ENCODE assay signal across 2 cellular contexts in genomic region chr6:36970892-36971842, GRCh38.
TF ChIP-seq lines count a peak whose summit lies in the region.

No MANE protein-coding gene starts in this region.

TF ChIP-seq in GM23338, 12 proteins besides CTCF, POLR2A, EP300 and RAD21:
- TF ChIP-seq ZNF331 (CRISPR knock-in tag; IDR thresholded peaks at IDR 0.05; ENCODE audit: low read depth), result no peak
- no peak for TF ChIP-seq EZH2 (IDR thresholded peaks at IDR 0.05; ENCODE audit: low read depth, unreplicated experiment)
- no peak for TF ChIP-seq STAT1 (IDR thresholded peaks at IDR 0.05; ENCODE audit: unreplicated experiment)
- no peak for TF ChIP-seq CREB1 (CRISPR knock-in tag; IDR thresholded peaks at IDR 0.05; ENCODE audit: low read depth)
- no peak for TF ChIP-seq ETS1 (IDR thresholded peaks at IDR 0.05)
- TF ChIP-seq POLR2AphosphoS5 (IDR thresholded peaks at IDR 0.05; ENCODE audit: low read depth), result no peak
- TF ChIP-seq JUNB (IDR thresholded peaks at IDR 0.05; ENCODE audit: unreplicated experiment), result no peak
- no peak for TF ChIP-seq ZNF462 (CRISPR knock-in tag; IDR thresholded peaks at IDR 0.05)
- TF ChIP-seq, protein P1, sequence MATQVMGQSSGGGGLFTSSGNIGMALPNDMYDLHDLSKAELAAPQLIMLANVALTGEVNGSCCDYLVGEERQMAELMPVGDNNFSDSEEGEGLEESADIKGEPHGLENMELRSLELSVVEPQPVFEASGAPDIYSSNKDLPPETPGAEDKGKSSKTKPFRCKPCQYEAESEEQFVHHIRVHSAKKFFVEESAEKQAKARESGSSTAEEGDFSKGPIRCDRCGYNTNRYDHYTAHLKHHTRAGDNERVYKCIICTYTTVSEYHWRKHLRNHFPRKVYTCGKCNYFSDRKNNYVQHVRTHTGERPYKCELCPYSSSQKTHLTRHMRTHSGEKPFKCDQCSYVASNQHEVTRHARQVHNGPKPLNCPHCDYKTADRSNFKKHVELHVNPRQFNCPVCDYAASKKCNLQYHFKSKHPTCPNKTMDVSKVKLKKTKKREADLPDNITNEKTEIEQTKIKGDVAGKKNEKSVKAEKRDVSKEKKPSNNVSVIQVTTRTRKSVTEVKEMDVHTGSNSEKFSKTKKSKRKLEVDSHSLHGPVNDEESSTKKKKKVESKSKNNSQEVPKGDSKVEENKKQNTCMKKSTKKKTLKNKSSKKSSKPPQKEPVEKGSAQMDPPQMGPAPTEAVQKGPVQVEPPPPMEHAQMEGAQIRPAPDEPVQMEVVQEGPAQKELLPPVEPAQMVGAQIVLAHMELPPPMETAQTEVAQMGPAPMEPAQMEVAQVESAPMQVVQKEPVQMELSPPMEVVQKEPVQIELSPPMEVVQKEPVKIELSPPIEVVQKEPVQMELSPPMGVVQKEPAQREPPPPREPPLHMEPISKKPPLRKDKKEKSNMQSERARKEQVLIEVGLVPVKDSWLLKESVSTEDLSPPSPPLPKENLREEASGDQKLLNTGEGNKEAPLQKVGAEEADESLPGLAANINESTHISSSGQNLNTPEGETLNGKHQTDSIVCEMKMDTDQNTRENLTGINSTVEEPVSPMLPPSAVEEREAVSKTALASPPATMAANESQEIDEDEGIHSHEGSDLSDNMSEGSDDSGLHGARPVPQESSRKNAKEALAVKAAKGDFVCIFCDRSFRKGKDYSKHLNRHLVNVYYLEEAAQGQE (IDR thresholded peaks at IDR 0.05; ENCODE audit: unreplicated experiment), result no peak

TF ChIP-seq in K562, 482 proteins besides CTCF, POLR2A, EP300 and RAD21:
- TF ChIP-seq CREBBP (IDR thresholded peaks at IDR 0.05; ENCODE audit: low read depth, low read length) (no peak), NR2F6 (CRISPR knock-in tag; IDR thresholded peaks at IDR 0.05) (no peak), NFIC (IDR thresholded peaks at IDR 0.05) (no peak), HMG20A (CRISPR knock-in tag; conservative IDR thresholded peaks at IDR 0.05) (no peak), KAT8 (IDR thresholded peaks at IDR 0.05; ENCODE audit: low read depth) (no peak), ZNF143 (CRISPR knock-in tag; IDR thresholded peaks at IDR 0.05) (no peak), ETV5 (CRISPR knock-in tag; IDR thresholded peaks at IDR 0.05; ENCODE audit: low read depth) (no peak), PRDM10 (IDR thresholded peaks at IDR 0.05; ENCODE audit: partially characterized antibody) (peak; percentile 79)
